22 cellular contexts compared by ENCODE assay signal in the genomic region with DNA sequence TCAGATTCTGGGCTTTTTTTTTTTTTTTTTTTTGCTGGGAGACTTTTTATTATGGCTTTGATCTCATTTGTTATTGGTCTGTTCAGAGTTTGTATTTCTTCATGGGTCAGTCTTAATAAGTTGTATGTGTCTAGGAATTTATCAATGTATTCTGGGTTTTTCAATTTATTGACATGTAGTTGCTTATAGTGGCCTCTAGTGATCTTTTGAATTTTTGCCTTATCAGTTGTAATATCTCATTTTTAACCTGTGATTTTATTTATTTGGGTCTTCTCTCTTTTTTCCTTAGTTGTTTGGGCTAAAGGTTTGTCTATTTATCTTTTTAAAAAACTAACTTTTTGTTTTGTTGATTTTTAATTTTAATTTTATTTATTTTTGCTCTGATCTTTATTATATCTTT. TPM values are rescaled to one million over a fixed set of nuclear protein-coding genes. Genes with fewer than 3 reads are reported as not detected.
DNase-seq lines count a peak whose midpoint lies in the region; ATAC-seq, FAIRE-seq and TF ChIP-seq lines count a peak whose summit lies in the region.
"Had no signal": no experiment of that assay in that cellular context is flagged by ENCODE, and none has a peak within 500 bp of the region (broad histone marks: within the 10 kb centered on the region; RNA-seq: fewer than 3 reads in every experiment).

No MANE protein-coding gene starts in this region.

- H4K8ac ChIP-seq in mesenchymal stem cell (ENCODE audit: low read length) = no peak overlapping the region

- H3K4me2 ChIP-seq in PC-3 (ENCODE audit: low read length) = no peak overlapping the region
- no peak overlapping the region for H3K4me2 ChIP-seq in mesenchymal stem cell (ENCODE audit: low read length, poor library complexity, severe bottlenecking)

- peak; percentile 53 for TF ChIP-seq CTCF in PC-3 (conservative IDR thresholded peaks at IDR 0.05; ENCODE audit: low read depth, low read length)
- TF ChIP-seq CTCF in endodermal cell (conservative IDR thresholded peaks at IDR 0.05) = peak; percentile 56
- TF ChIP-seq CTCF in neural crest cell (conservative IDR thresholded peaks at IDR 0.05) = peak; percentile 44

- H3K23ac ChIP-seq in mesenchymal stem cell (ENCODE audit: low read length in 2 of 2) = no peak overlapping the region

- H3K36me3 Mint-ChIP-seq in endodermal cell (ENCODE audit: low read depth) (no peaks in the 10 kb centered on the region), neural crest cell (ENCODE audit: low read depth) (peaks cover 3% of the 10 kb centered on the region)
- H3K36me3 Mint-ChIP-seq: CD14-positive monocyte; CD8-positive, alpha-beta T cell had no signal

- ATAC-seq in PC-3 (no peak), HG02981 (IDR thresholded peaks at IDR 0.05; ENCODE audit: unreplicated experiment) (no peak)
- ATAC-seq: CD8-positive, alpha-beta T cell; HCT116 had no signal

- H3K27ac Mint-ChIP-seq in endodermal cell (no peak overlapping the region), neural crest cell (ENCODE audit: unreplicated experiment) (no peak overlapping the region)
- H3K27ac Mint-ChIP-seq: CD14-positive monocyte; CD8-positive, alpha-beta T cell had no signal

- H3K14ac ChIP-seq in mesenchymal stem cell (ENCODE audit: low read length in 2 of 2) = no peak overlapping the region

- no peak overlapping the region for H2AK5ac ChIP-seq in mesenchymal stem cell (ENCODE audit: low read length, severe bottlenecking)

- H3F3A ChIP-seq in PC-3 (ENCODE audit: low read length, unreplicated experiment) = no peaks in the 10 kb centered on the region

- BruUV-seq in PC-3 (replicated peaks; lab: Mats Ljungman, UMichigan) = no TSS peak

- no peaks in the 10 kb centered on the region for H4K20me1 ChIP-seq in PC-3 (ENCODE audit: low read length)

- H2BK15ac ChIP-seq in mesenchymal stem cell (ENCODE audit: low read depth, poor library complexity, severe bottlenecking) = no peak overlapping the region

- DNase-seq in PC-3 = no peak
- DNase-seq in endodermal cell = no peak
- DNase-seq in neural crest cell (ENCODE audit: low read depth, low spot score) = no peak
- DNase-seq in cardiac septum (ENCODE audit: low spot score) = no peak
- DNase-seq in mesenchymal stem cell = no peak
- DNase-seq in NCI-H748 treated with DMSO at 0.1 percent for 48 hours (lab: John Stamatoyannopoulos, UW) = no peak
- DNase-seq: BE2C; CD8-positive, alpha-beta T cell; COR-L47; DMS153; DMS79 treated with DMSO at 0.1 percent for 48 hours; EL; GDM1; IMR-90 had no signal

- H3K79me1 ChIP-seq in mesenchymal stem cell (replicated peaks; ENCODE audit: low read length, poor library complexity, severe bottlenecking) = no peaks in the 10 kb centered on the region

- no peak overlapping the region for H3K4ac ChIP-seq in mesenchymal stem cell (ENCODE audit: low read depth in 1 of 2, low read length in 2 of 2)

- no peak overlapping the region for H3K4me3 Mint-ChIP-seq in endodermal cell
- no peak overlapping the region for H3K4me3 Mint-ChIP-seq in neural crest cell
- H3K4me3 Mint-ChIP-seq: CD8-positive, alpha-beta T cell had no signal

- no peak overlapping the region for H3K27ac ChIP-seq in PC-3 (ENCODE audit: low read length)
- no peak overlapping the region for H3K27ac ChIP-seq in endodermal cell (ENCODE audit: low read depth, low read length)
- no peak overlapping the region for H3K27ac ChIP-seq in mesenchymal stem cell (ENCODE audit: low read length, poor library complexity, severe bottlenecking)

- H2BK12ac ChIP-seq in mesenchymal stem cell (ENCODE audit: low read length in 2 of 2) = no peak overlapping the region

- H4K91ac ChIP-seq in mesenchymal stem cell (ENCODE audit: low read length) = no peak overlapping the region

- H3K4me3 ChIP-seq in PC-3 (ENCODE audit: low read length) = no peak overlapping the region
- no peak overlapping the region for H3K4me3 ChIP-seq in endodermal cell (ENCODE audit: low read length)
- no peak overlapping the region for H3K4me3 ChIP-seq in mesenchymal stem cell (ENCODE audit: insufficient read depth in 1 of 2, low read depth in 1 of 2, low read length in 2 of 2)

- POLR2A ChIA-PET in PC-3 (lab: Charles Lee; ENCODE audit: unreplicated experiment) = no interaction called here

- FAIRE-seq in G401.6 (lab: Jason Lieb, UNC) = peak; percentile 60
- FAIRE-seq: GM19239, H1 had no signal

- CTCF ChIA-PET in PC-3 (lab: Charles Lee) = no interaction called here

- intact Hi-C loops in PC-3 (cut with micrococcal nuclease) (no loop called here), cardiac septum (cut with DNase I) (no loop called here)

- H2AFZ ChIP-seq in PC-3 (ENCODE audit: low read length) (no peak overlapping the region), mesenchymal stem cell (ENCODE audit: low read depth, low read length) (no peak overlapping the region)

- H3K79me2 ChIP-seq in PC-3 (ENCODE audit: low read length) = no peaks in the 10 kb centered on the region

- H3K9me3 ChIP-seq in PC-3 (ENCODE audit: low read length) (no peaks in the 10 kb centered on the region), endodermal cell (ENCODE audit: control insufficient read depth, low read length) (peaks cover 6% of the 10 kb centered on the region), mesenchymal stem cell (ENCODE audit: control insufficient read depth, low read length) (no peaks in the 10 kb centered on the region)
- H3K9me3 ChIP-seq: BE2C had no signal

- H3K18ac ChIP-seq in mesenchymal stem cell (ENCODE audit: low read depth in 1 of 2, low read length in 2 of 2) = no peak overlapping the region

- no peaks in the 10 kb centered on the region for H3K9me2 ChIP-seq in PC-3 (replicated peaks; ENCODE audit: low read length)

- H2BK120ac ChIP-seq in mesenchymal stem cell (ENCODE audit: low read depth, low read length) = no peak overlapping the region

- peaks cover 24% of the 10 kb centered on the region for H3K27me3 ChIP-seq in PC-3 (ENCODE audit: low read length)
- H3K27me3 ChIP-seq in endodermal cell (ENCODE audit: control insufficient read depth, insufficient read depth, low read length, poor library complexity, severe bottlenecking) = no peaks in the 10 kb centered on the region
- H3K27me3 ChIP-seq in mesenchymal stem cell (ENCODE audit: control insufficient read depth in 1 of 2, insufficient read depth in 1 of 2, low read length in 2 of 2) = no peaks in the 10 kb centered on the region
- H3K27me3 ChIP-seq: BE2C had no signal

- H3K9me3 Mint-ChIP-seq in endodermal cell (peaks cover 6% of the 10 kb centered on the region), neural crest cell (peaks cover 16% of the 10 kb centered on the region)
- H3K9me3 Mint-ChIP-seq: CD8-positive, alpha-beta T cell had no signal

- H3K27me3 Mint-ChIP-seq in endodermal cell (ENCODE audit: insufficient read depth) (peaks cover 4% of the 10 kb centered on the region), neural crest cell (ENCODE audit: low read depth) (peaks cover 3% of the 10 kb centered on the region)

- H3K4me1 Mint-ChIP-seq in endodermal cell (no peaks in the 10 kb centered on the region), neural crest cell (no peaks in the 10 kb centered on the region)
- H3K4me1 Mint-ChIP-seq: CD14-positive monocyte had no signal

- H3K36me3 ChIP-seq in PC-3 (ENCODE audit: low read depth, low read length) (no peaks in the 10 kb centered on the region), endodermal cell (ENCODE audit: control insufficient read depth, insufficient read depth, low read length) (no peaks in the 10 kb centered on the region), mesenchymal stem cell (ENCODE audit: control insufficient read depth in 1 of 2, insufficient read depth in 2 of 2, low read depth in 1 of 2, low read length in 2 of 2) (no peaks in the 10 kb centered on the region)
- H3K36me3 ChIP-seq: BE2C had no signal

- H3K9ac ChIP-seq in PC-3 (ENCODE audit: low read length) (no peak overlapping the region), endodermal cell (ENCODE audit: extremely low read depth, low read length, poor library complexity, severe bottlenecking) (no peak overlapping the region), mesenchymal stem cell (ENCODE audit: low read length) (no peak overlapping the region)

- no peak overlapping the region for H2BK5ac ChIP-seq in mesenchymal stem cell (ENCODE audit: low read depth, low read length, poor library complexity, severe bottlenecking)

- no peaks in the 10 kb centered on the region for H3K4me1 ChIP-seq in PC-3 (ENCODE audit: insufficient read depth, low read length)
- H3K4me1 ChIP-seq in endodermal cell (ENCODE audit: control insufficient read depth, insufficient read depth, low read length) = no peaks in the 10 kb centered on the region
- no peaks in the 10 kb centered on the region for H3K4me1 ChIP-seq in mesenchymal stem cell (ENCODE audit: control insufficient read depth, insufficient read depth, low read depth, low read length)
- H3K4me1 ChIP-seq: BE2C had no signal

RNA-seq across cellular contexts. Expression of gene NAA30, which starts 45.5 kb away (rescaled TPM):
- 23.2 and 31.2 TPM in 2 replicates for total RNA-seq in PC-3 (2014; rRNA removed)
- total RNA-seq in endodermal cell = 10 to 100 TPM; 23.0 to 26.0 TPM
- 17.4 TPM for polyA plus RNA-seq in endodermal cell (2013, experiment 1 of 2)
- polyA plus RNA-seq in endodermal cell (2013, experiment 2 of 2) = 12.8 TPM
- 15.7 and 17.0 TPM in 2 replicates for total RNA-seq in neural crest cell
- 21.8 TPM for total RNA-seq in cardiac septum
- 19.0 TPM for polyA plus RNA-seq in mesenchymal stem cell (2013, experiment 1 of 2)
- 19.3 TPM for polyA plus RNA-seq in mesenchymal stem cell (2013, experiment 2 of 2)

RNA-seq across cellular contexts. Expression of gene CCDC198, which starts 57.7 kb away (rescaled TPM):
- total RNA-seq in PC-3 (2014; rRNA removed) (0.15 and 3.3 TPM in 2 replicates), endodermal cell (not detected), neural crest cell (not detected in 2 replicates), cardiac septum (not detected)
- polyA plus RNA-seq in endodermal cell (2013, experiment 1 of 2) = not detected
- polyA plus RNA-seq in endodermal cell (2013, experiment 2 of 2) = not detected
- polyA plus RNA-seq in mesenchymal stem cell (2013, experiment 1 of 2) = not detected
- polyA plus RNA-seq in mesenchymal stem cell (2013, experiment 2 of 2) = not detected
- total RNA-seq: A172; CD8-positive, alpha-beta T cell; H1; IMR-90 had no signal
- polyA plus RNA-seq: AG04450, CD14-positive monocyte, H1, IMR-90 had no signal
